Comparison of ENCODE assay signal across 1 cellular context in the genomic region with DNA sequence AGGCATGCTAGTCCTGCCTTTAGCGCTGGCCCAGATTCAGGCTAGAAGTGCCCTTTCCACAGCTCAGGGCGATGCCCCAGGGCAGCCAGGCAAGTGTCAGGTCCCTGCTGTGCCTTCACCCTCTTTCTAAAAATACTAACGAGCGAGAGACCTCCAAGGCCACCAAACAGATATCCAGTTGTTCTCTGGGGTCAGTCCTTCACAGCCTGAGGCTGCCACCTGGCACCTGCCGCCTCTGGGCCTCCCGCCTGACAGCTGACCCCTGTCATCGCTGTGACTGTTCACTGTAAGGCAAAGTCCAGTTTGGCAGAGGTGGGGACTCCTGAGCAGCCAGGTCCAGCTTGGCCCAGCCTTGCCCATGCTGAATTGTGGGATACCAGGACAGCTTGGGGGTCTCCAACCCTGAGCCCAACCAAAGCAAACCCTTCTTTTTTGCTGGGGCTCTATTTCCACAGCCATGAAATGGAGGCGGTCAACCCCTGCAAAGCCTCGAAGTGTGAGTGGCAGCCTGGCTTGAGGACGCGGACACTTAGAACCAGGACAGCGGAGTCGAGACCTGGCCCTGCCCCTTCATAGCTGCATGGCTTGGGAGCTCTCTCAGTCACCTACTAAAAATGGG.
TF ChIP-seq lines count a peak whose summit lies in the region.

No MANE protein-coding gene starts in this region.

TF ChIP-seq in HepG2, 621 proteins besides CTCF, POLR2A, EP300 and RAD21 (continued from another document):
- peak; percentile 18 for TF ChIP-seq ZNF407 (CRISPR knock-in tag; IDR thresholded peaks at IDR 0.05; ENCODE audit: not compliant biosample characterization)
- TF ChIP-seq, protein P1, sequence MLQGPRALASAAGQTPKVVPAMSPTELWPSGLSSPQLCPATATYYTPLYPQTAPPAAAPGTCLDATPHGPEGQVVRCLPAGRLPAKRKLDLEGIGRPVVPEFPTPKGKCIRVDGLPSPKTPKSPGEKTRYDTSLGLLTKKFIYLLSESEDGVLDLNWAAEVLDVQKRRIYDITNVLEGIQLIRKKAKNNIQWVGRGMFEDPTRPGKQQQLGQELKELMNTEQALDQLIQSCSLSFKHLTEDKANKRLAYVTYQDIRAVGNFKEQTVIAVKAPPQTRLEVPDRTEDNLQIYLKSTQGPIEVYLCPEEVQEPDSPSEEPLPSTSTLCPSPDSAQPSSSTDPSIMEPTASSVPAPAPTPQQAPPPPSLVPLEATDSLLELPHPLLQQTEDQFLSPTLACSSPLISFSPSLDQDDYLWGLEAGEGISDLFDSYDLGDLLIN (CRISPR knock-in tag; IDR thresholded peaks at IDR 0.05; ENCODE audit: borderline replicate concordance) = no peak
- no peak for TF ChIP-seq ZBTB44 (CRISPR knock-in tag; IDR thresholded peaks at IDR 0.05)
- TF ChIP-seq SALL2 (CRISPR knock-in tag; IDR thresholded peaks at IDR 0.05) = no peak
- TF ChIP-seq, protein P2, sequence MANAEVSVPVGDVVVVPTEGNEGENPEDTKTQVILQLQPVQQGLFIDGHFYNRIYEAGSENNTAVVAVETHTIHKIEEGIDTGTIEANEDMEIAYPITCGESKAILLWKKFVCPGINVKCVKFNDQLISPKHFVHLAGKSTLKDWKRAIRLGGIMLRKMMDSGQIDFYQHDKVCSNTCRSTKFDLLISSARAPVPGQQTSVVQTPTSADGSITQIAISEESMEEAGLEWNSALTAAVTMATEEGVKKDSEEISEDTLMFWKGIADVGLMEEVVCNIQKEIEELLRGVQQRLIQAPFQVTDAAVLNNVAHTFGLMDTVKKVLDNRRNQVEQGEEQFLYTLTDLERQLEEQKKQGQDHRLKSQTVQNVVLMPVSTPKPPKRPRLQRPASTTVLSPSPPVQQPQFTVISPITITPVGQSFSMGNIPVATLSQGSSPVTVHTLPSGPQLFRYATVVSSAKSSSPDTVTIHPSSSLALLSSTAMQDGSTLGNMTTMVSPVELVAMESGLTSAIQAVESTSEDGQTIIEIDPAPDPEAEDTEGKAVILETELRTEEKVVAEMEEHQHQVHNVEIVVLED (CRISPR knock-in tag; IDR thresholded peaks at IDR 0.05; ENCODE audit: borderline replicate concordance) = peak; percentile 34; the same call in 1 of the 2 replicates
- TF ChIP-seq ZBTB7A (CRISPR knock-in tag; IDR thresholded peaks at IDR 0.05) = peak; percentile 87
- TF ChIP-seq SIN3B (IDR thresholded peaks at IDR 0.05; ENCODE audit: low read length) = no peak
- TF ChIP-seq AGO1 (IDR thresholded peaks at IDR 0.05; ENCODE audit: low read depth, low read length, poor library complexity, severe bottlenecking) = no peak
- TF ChIP-seq ZNF256 (CRISPR knock-in tag; conservative IDR thresholded peaks at IDR 0.05) = no peak
- peak; percentile 16; the same call in 1 of the 2 replicates for TF ChIP-seq NFYC (CRISPR knock-in tag; IDR thresholded peaks at IDR 0.05)
- no peak for TF ChIP-seq PRPF4 (IDR thresholded peaks at IDR 0.05; ENCODE audit: low read depth, low read length, poor library complexity, severe bottlenecking)
- TF ChIP-seq, protein P3, sequence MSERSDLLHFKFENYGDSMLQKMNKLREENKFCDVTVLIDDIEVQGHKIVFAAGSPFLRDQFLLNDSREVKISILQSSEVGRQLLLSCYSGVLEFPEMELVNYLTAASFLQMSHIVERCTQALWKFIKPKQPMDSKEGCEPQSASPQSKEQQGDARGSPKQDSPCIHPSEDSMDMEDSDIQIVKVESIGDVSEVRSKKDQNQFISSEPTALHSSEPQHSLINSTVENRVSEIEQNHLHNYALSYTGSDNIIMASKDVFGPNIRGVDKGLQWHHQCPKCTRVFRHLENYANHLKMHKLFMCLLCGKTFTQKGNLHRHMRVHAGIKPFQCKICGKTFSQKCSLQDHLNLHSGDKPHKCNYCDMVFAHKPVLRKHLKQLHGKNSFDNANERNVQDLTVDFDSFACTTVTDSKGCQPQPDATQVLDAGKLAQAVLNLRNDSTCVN (CRISPR knock-in tag; IDR thresholded peaks at IDR 0.05; ENCODE audit: borderline replicate concordance) = peak; percentile 75; the same call in 1 of the 2 replicates
- TF ChIP-seq ZSCAN30 (CRISPR knock-in tag; IDR thresholded peaks at IDR 0.05) = no peak
- TF ChIP-seq ZNF616 (CRISPR knock-in tag; IDR thresholded peaks at IDR 0.05; ENCODE audit: low read depth) = 0 out of 2 replicates have a peak, but pooled peaks have one; percentile 58
- no peak for TF ChIP-seq ZFP82 (CRISPR knock-in tag; IDR thresholded peaks at IDR 0.05; ENCODE audit: borderline replicate concordance)
- no peak for TF ChIP-seq ZNF17 (CRISPR knock-in tag; IDR thresholded peaks at IDR 0.05)
- TF ChIP-seq ZNF30 (CRISPR knock-in tag; IDR thresholded peaks at IDR 0.05) = no peak
- TF ChIP-seq HBP1 (CRISPR knock-in tag; IDR thresholded peaks at IDR 0.05; ENCODE audit: low read depth) = peak; percentile 68; the same call in 1 of the 2 replicates
- no peak; the same call in 1 of the 2 replicates for TF ChIP-seq TRIM24 (CRISPR knock-in tag; IDR thresholded peaks at IDR 0.05)
- TF ChIP-seq, protein P4, sequence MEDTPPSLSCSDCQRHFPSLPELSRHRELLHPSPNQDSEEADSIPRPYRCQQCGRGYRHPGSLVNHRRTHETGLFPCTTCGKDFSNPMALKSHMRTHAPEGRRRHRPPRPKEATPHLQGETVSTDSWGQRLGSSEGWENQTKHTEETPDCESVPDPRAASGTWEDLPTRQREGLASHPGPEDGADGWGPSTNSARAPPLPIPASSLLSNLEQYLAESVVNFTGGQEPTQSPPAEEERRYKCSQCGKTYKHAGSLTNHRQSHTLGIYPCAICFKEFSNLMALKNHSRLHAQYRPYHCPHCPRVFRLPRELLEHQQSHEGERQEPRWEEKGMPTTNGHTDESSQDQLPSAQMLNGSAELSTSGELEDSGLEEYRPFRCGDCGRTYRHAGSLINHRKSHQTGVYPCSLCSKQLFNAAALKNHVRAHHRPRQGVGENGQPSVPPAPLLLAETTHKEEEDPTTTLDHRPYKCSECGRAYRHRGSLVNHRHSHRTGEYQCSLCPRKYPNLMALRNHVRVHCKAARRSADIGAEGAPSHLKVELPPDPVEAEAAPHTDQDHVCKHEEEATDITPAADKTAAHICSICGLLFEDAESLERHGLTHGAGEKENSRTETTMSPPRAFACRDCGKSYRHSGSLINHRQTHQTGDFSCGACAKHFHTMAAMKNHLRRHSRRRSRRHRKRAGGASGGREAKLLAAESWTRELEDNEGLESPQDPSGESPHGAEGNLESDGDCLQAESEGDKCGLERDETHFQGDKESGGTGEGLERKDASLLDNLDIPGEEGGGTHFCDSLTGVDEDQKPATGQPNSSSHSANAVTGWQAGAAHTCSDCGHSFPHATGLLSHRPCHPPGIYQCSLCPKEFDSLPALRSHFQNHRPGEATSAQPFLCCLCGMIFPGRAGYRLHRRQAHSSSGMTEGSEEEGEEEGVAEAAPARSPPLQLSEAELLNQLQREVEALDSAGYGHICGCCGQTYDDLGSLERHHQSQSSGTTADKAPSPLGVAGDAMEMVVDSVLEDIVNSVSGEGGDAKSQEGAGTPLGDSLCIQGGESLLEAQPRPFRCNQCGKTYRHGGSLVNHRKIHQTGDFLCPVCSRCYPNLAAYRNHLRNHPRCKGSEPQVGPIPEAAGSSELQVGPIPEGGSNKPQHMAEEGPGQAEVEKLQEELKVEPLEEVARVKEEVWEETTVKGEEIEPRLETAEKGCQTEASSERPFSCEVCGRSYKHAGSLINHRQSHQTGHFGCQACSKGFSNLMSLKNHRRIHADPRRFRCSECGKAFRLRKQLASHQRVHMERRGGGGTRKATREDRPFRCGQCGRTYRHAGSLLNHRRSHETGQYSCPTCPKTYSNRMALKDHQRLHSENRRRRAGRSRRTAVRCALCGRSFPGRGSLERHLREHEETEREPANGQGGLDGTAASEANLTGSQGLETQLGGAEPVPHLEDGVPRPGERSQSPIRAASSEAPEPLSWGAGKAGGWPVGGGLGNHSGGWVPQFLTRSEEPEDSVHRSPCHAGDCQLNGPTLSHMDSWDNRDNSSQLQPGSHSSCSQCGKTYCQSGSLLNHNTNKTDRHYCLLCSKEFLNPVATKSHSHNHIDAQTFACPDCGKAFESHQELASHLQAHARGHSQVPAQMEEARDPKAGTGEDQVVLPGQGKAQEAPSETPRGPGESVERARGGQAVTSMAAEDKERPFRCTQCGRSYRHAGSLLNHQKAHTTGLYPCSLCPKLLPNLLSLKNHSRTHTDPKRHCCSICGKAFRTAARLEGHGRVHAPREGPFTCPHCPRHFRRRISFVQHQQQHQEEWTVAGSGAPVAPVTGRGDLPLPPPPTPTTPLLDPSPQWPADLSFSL (CRISPR knock-in tag; IDR thresholded peaks at IDR 0.05) = no peak
- TF ChIP-seq ATF7 (IDR thresholded peaks at IDR 0.05) = no peak
- TF ChIP-seq ATF7 (CRISPR knock-in tag; IDR thresholded peaks at IDR 0.05) = 0 out of 2 replicates have a peak, but pooled peaks have one; percentile 58
- TF ChIP-seq JARID2 (CRISPR knock-in tag; IDR thresholded peaks at IDR 0.05; ENCODE audit: insufficient replicate concordance) = no peak
- TF ChIP-seq ZBTB42 (CRISPR knock-in tag; IDR thresholded peaks at IDR 0.05) = peak; percentile 43; the same call in 1 of the 2 replicates
TF ChIP-seq in HepG2: peak in this region for 244.
